8 cellular contexts compared by ENCODE assay signal in genomic region chr19:52942371-52943133, GRCh38. TPM values are rescaled to one million over a fixed set of nuclear protein-coding genes. Genes with fewer than 3 reads are reported as not detected.
A peak's percentile ranks its signal among the peaks of the same experiment; 100 is the strongest.
DNase-seq lines count a peak whose midpoint lies in the region; TF ChIP-seq lines count a peak whose summit lies in the region.

No MANE protein-coding gene starts in this region.

- intact Hi-C loops in Caco-2 (cut with micrococcal nuclease; ENCODE audit: unreplicated experiment) = loop anchor here (2.0 kb wide), 1 partner anchor 20 kb away; the partner anchor contains the start of gene ZNF816
- intact Hi-C loops in activated T-helper 2 cell treated with anti-CD3 and anti-CD28 coated beads, Interferon-gamma antibody, Interleukin-2, Interleukin-4, amounts not matched to agents 10 μg/mL and 5 μg/mL and 100 μg/mL, durations not matched to agents 14 hours and 24 hours and 36 hours (cut with micrococcal nuclease) = loop anchor here (1.0 to 10.0 kb wide), 5 partner anchors 20 to 452 kb away; partner anchors contain the start of genes ZNF160, ZNF320, ZNF765 and ZNF816

- CTCF ChIA-PET in Caco-2 (lab: Charles Lee) = no interaction called here

- H3K4me3 ChIP-seq in Caco-2 (ENCODE audit: low read depth, low read length) (peak overlapping the region; percentile 87), Peyer's patch (peak overlapping the region; percentile 58 to 80 (median 64)), fibroblast of pulmonary artery (replicated peaks; ENCODE audit: low read depth, low read length) (peak overlapping the region; percentile 91)

- H3K9me3 Mint-ChIP-seq in Caco-2 (ENCODE audit: unreplicated experiment) (peaks cover 14% of the 10 kb centered on the region), nephron progenitor cell (peaks cover 45% of the 10 kb centered on the region)
- peaks cover 38% of the 10 kb centered on the region for H3K9me3 Mint-ChIP-seq in activated T-helper 2 cell treated with anti-CD3 and anti-CD28 coated beads, Interferon-gamma antibody, Interleukin-2, Interleukin-4, amounts not matched to agents 10 μg/mL and 5 μg/mL and 100 μg/mL, durations not matched to agents 14 hours and 24 hours and 36 hours
- H3K9me3 Mint-ChIP-seq in stimulated activated naive CD8-positive, alpha-beta T cell treated with anti-CD3 and anti-CD28 coated beads, Interleukin-15, Interleukin-2, amounts not matched to agents 100 ng/mL and 50 ng/mL, for 24 hours = peaks cover 20% of the 10 kb centered on the region

- DNase-seq in Caco-2 (peak; percentile 94 to 95), GM20000 (ENCODE audit: low spot score) (peak; percentile 95), HT-29 (ENCODE audit: low spot score) (peak; percentile 96), Peyer's patch (peak; percentile 95 to 98 (median 97)), fibroblast of pulmonary artery (ENCODE audit: low read depth) (peak; percentile 75), nephron progenitor cell (peak; percentile 96)
- peak; percentile 95 for DNase-seq in activated T-helper 2 cell treated with anti-CD3 and anti-CD28 coated beads, Interferon-gamma antibody, Interleukin-2, Interleukin-4, amounts not matched to agents 10 μg/mL and 5 μg/mL and 100 μg/mL, durations not matched to agents 14 hours and 24 hours and 36 hours (ENCODE audit: low spot score)

- H3K4me1 Mint-ChIP-seq in Caco-2 (ENCODE audit: low read depth, unreplicated experiment) (peaks cover 20% of the 10 kb centered on the region), nephron progenitor cell (peaks cover 40% of the 10 kb centered on the region)
- peaks cover 21% of the 10 kb centered on the region for H3K4me1 Mint-ChIP-seq in activated T-helper 2 cell treated with anti-CD3 and anti-CD28 coated beads, Interferon-gamma antibody, Interleukin-2, Interleukin-4, amounts not matched to agents 10 μg/mL and 5 μg/mL and 100 μg/mL, durations not matched to agents 14 hours and 24 hours and 36 hours (ENCODE audit: low read depth)
- H3K4me1 Mint-ChIP-seq in stimulated activated naive CD8-positive, alpha-beta T cell treated with anti-CD3 and anti-CD28 coated beads, Interleukin-15, Interleukin-2, amounts not matched to agents 100 ng/mL and 50 ng/mL, for 24 hours (ENCODE audit: low read depth) = peaks cover 25% of the 10 kb centered on the region

- TF ChIP-seq CTCF in Caco-2 (IDR thresholded peaks at IDR 0.05; ENCODE audit: insufficient read depth in 1 of 2, low read depth in 1 of 2, low read length in 1 of 2, severe bottlenecking in 1 of 2, unreplicated experiment in 1 of 2) (no peak), GM20000 (IDR thresholded peaks at IDR 0.05; ENCODE audit: extremely low read depth, missing control alignments) (no peak), Peyer's patch (IDR thresholded peaks at IDR 0.05) (no peak), fibroblast of pulmonary artery (IDR thresholded peaks at IDR 0.05; ENCODE audit: low read length, missing control alignments) (no peak), nephron progenitor cell (IDR thresholded peaks at IDR 0.05) (no peak)

- H3K36me3 Mint-ChIP-seq in Caco-2 (ENCODE audit: insufficient read depth, unreplicated experiment) = peaks cover 62% of the 10 kb centered on the region
- H3K36me3 Mint-ChIP-seq in activated T-helper 2 cell treated with anti-CD3 and anti-CD28 coated beads, Interferon-gamma antibody, Interleukin-2, Interleukin-4, amounts not matched to agents 10 μg/mL and 5 μg/mL and 100 μg/mL, durations not matched to agents 14 hours and 24 hours and 36 hours (ENCODE audit: low read depth) = peaks cover 30% of the 10 kb centered on the region
- H3K36me3 Mint-ChIP-seq in nephron progenitor cell (ENCODE audit: low read depth) = peaks cover 37% of the 10 kb centered on the region
- H3K36me3 Mint-ChIP-seq in stimulated activated naive CD8-positive, alpha-beta T cell treated with anti-CD3 and anti-CD28 coated beads, Interleukin-15, Interleukin-2, amounts not matched to agents 100 ng/mL and 50 ng/mL, for 24 hours (ENCODE audit: low read depth) = peaks cover 41% of the 10 kb centered on the region

- BruUV-seq in Caco-2 (replicated peaks; lab: Mats Ljungman, UMichigan) = TSS peak; percentile 91

- H3K27ac Mint-ChIP-seq in Caco-2 (ENCODE audit: unreplicated experiment) = peak overlapping the region; percentile 92
- peak overlapping the region; percentile 89 for H3K27ac Mint-ChIP-seq in activated T-helper 2 cell treated with anti-CD3 and anti-CD28 coated beads, Interferon-gamma antibody, Interleukin-2, Interleukin-4, amounts not matched to agents 10 μg/mL and 5 μg/mL and 100 μg/mL, durations not matched to agents 14 hours and 24 hours and 36 hours
- peak overlapping the region; percentile 80 for H3K27ac Mint-ChIP-seq in nephron progenitor cell
- peak overlapping the region; percentile 95 for H3K27ac Mint-ChIP-seq in stimulated activated naive CD8-positive, alpha-beta T cell treated with anti-CD3 and anti-CD28 coated beads, Interleukin-15, Interleukin-2, amounts not matched to agents 100 ng/mL and 50 ng/mL, for 24 hours

- H3K9me3 ChIP-seq in Caco-2 = peaks cover 47% of the 10 kb centered on the region
- H3K9me3 ChIP-seq in Peyer's patch = peaks cover 0 to 18% (median 5%) of the 10 kb centered on the region in 4 donors

- no peaks in the 10 kb centered on the region for H3K27me3 Mint-ChIP-seq in Caco-2 (ENCODE audit: insufficient read depth, unreplicated experiment)
- H3K27me3 Mint-ChIP-seq in activated T-helper 2 cell treated with anti-CD3 and anti-CD28 coated beads, Interferon-gamma antibody, Interleukin-2, Interleukin-4, amounts not matched to agents 10 μg/mL and 5 μg/mL and 100 μg/mL, durations not matched to agents 14 hours and 24 hours and 36 hours (ENCODE audit: low read depth) = no peaks in the 10 kb centered on the region
- peaks cover 14% of the 10 kb centered on the region for H3K27me3 Mint-ChIP-seq in nephron progenitor cell (ENCODE audit: low read depth, poor library complexity)
- no peaks in the 10 kb centered on the region for H3K27me3 Mint-ChIP-seq in stimulated activated naive CD8-positive, alpha-beta T cell treated with anti-CD3 and anti-CD28 coated beads, Interleukin-15, Interleukin-2, amounts not matched to agents 100 ng/mL and 50 ng/mL, for 24 hours

- H3K27ac ChIP-seq in Peyer's patch = peak overlapping the region; percentile 59 to 82 (median 76)

- H3K4me1 ChIP-seq in Caco-2 (peaks cover 32% of the 10 kb centered on the region), Peyer's patch (peaks cover 0 to 4% (median 0%) of the 10 kb centered on the region in 4 donors)

- POLR2A ChIA-PET in Caco-2 (lab: Charles Lee) = no interaction called here

- H3K36me3 ChIP-seq in Caco-2 (ENCODE audit: control insufficient read depth, insufficient read depth, low read length) = no peaks in the 10 kb centered on the region; the same call in 1 of the 2 replicates
- no peaks in the 10 kb centered on the region for H3K36me3 ChIP-seq in Peyer's patch

- TF ChIP-seq POLR2A in Peyer's patch (IDR thresholded peaks at IDR 0.05) = peak; percentile 79 to 93

- peak overlapping the region; percentile 96 for H3K4me3 Mint-ChIP-seq in Caco-2 (ENCODE audit: unreplicated experiment)
- H3K4me3 Mint-ChIP-seq in activated T-helper 2 cell treated with anti-CD3 and anti-CD28 coated beads, Interferon-gamma antibody, Interleukin-2, Interleukin-4, amounts not matched to agents 10 μg/mL and 5 μg/mL and 100 μg/mL, durations not matched to agents 14 hours and 24 hours and 36 hours (ENCODE audit: low read depth) = peak overlapping the region; percentile 90
- H3K4me3 Mint-ChIP-seq in nephron progenitor cell = peak overlapping the region; percentile 92
- H3K4me3 Mint-ChIP-seq in stimulated activated naive CD8-positive, alpha-beta T cell treated with anti-CD3 and anti-CD28 coated beads, Interleukin-15, Interleukin-2, amounts not matched to agents 100 ng/mL and 50 ng/mL, for 24 hours = peak overlapping the region; percentile 94

- H3K27me3 ChIP-seq in Caco-2 (replicated peaks; ENCODE audit: control insufficient read depth, insufficient read depth, low read length) (no peaks in the 10 kb centered on the region), Peyer's patch (no peaks in the 10 kb centered on the region)

RNA-seq across cellular contexts. Expression of gene ZNF888, which starts 19.3 kb away (rescaled TPM):
- total RNA-seq in Caco-2 (2022) = 7.3 and 9.0 TPM in 2 replicates
- 8.2 and 10.0 TPM in 2 replicates for total RNA-seq in HT-29 (2014; rRNA removed; shearing (Covaris generic))
- 1 to 10 TPM; 1.3 to 6.6 (median 5.3) TPM for total RNA-seq in Peyer's patch
- 5.0 and 6.1 TPM in 2 replicates for total RNA-seq in activated T-helper 2 cell treated with anti-CD3 and anti-CD28 coated beads, Interferon-gamma antibody, Interleukin-2, Interleukin-4, amounts not matched to agents 10 μg/mL and 5 μg/mL and 100 μg/mL, durations not matched to agents 14 hours and 24 hours and 36 hours

RNA-seq across cellular contexts. Expression of gene ZNF816, which starts 20.1 kb away (rescaled TPM):
- total RNA-seq in Caco-2 (2022) (8.8 and 11.5 TPM in 2 replicates), Peyer's patch (10 to 100 TPM in 3 of 4 donors, 1 to 10 TPM in 1; 6.1 to 17.4 (median 11.4) TPM)
- total RNA-seq in HT-29 (2014; rRNA removed; shearing (Covaris generic)) = 8.9 and 12.3 TPM in 2 replicates
- 8.1 and 8.4 TPM in 2 replicates for total RNA-seq in activated T-helper 2 cell treated with anti-CD3 and anti-CD28 coated beads, Interferon-gamma antibody, Interleukin-2, Interleukin-4, amounts not matched to agents 10 μg/mL and 5 μg/mL and 100 μg/mL, durations not matched to agents 14 hours and 24 hours and 36 hours

RNA-seq across cellular contexts. Expression of gene ZNF320, which starts 45.1 kb away (rescaled TPM):
- total RNA-seq in Caco-2 (2022) (14.7 and 15.5 TPM in 2 replicates), Peyer's patch (10 to 100 TPM in 3 of 4 donors, 1 to 10 TPM in 1; 5.8 to 35.5 (median 17.8) TPM)
- 6.0 and 8.5 TPM in 2 replicates for total RNA-seq in HT-29 (2014; rRNA removed; shearing (Covaris generic))
- total RNA-seq in activated T-helper 2 cell treated with anti-CD3 and anti-CD28 coated beads, Interferon-gamma antibody, Interleukin-2, Interleukin-4, amounts not matched to agents 10 μg/mL and 5 μg/mL and 100 μg/mL, durations not matched to agents 14 hours and 24 hours and 36 hours = 8.8 and 9.1 TPM in 2 replicates

Comparison
In these comparisons a context has a peak if more than half of its experiments do, and no peak if none do; other contexts are left out.
1. Peak in every context shown above with its lines: DNase-seq, H3K4me3 ChIP-seq and H3K27ac ChIP-seq.